ENCODE assay signal across 14 cellular contexts in the genomic region with DNA sequence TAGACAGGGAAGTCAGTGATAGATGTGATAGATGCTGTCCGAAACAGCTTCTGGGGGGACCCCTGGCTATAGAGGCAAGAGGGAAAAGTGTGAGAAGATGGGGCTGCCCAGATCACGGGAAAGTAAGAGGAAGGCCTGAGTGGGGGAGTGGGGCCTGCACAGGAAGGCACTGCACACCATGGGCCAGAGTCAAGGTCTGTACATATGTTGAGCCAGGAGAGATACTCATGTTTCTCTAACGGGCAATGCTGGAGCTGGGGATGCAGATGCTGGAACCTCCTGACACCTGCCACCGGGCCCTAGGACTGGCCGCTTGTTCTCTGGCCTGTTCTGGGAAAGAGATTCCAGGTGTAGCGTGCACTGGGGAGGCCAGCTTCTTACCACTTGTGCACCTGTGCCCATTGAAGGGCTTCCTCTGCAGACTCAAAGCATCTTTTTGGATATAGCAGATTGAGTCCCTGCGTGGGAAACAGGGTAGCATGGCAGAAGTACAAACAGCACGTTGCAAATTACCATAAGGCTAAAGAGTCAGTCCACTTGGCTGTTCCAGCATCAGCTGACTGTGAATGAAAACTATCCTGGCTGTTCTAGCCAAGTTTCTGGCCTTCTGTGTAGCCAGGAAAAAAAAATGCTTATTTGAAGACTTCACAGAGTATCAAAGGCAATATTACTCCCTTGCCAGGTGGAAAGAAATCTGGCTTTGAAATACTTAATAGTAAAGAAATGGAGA.
DNase-seq lines count a peak whose midpoint lies in the region; ATAC-seq and TF ChIP-seq lines count a peak whose summit lies in the region.
"Had no signal": no experiment of that assay in that cellular context is flagged by ENCODE, and none has a peak within 500 bp of the region (broad histone marks: within the 10 kb centered on the region; RNA-seq: fewer than 3 reads in every experiment).

No MANE protein-coding gene starts in this region.

- H3K36me3 ChIP-seq in PC-9 (ENCODE audit: low read depth) (no peaks in the 10 kb centered on the region), testis (ENCODE audit: low read depth, missing control alignments) (no peaks in the 10 kb centered on the region), ascending aorta (no peaks in the 10 kb centered on the region)
- H3K36me3 ChIP-seq: neural progenitor cell, WERI-Rb-1 had no signal

- peak; percentile 56 for DNase-seq in NCI-H146 (lab: John Stamatoyannopoulos, UW)
- DNase-seq in NCI-H146 treated with DMSO at 0.1 percent for 48 hours (lab: John Stamatoyannopoulos, UW; ENCODE audit: unreplicated experiment) = no peak
- no peak for DNase-seq in PC-9
- DNase-seq in inferior parietal cortex (ENCODE audit: extremely low spot score) = peak; percentile 46
- peak; percentile 33 for DNase-seq in testis
- DNase-seq in ascending aorta (ENCODE audit: low spot score in 2 of 2) = no peak
- DNase-seq: cerebellar nuclear complex; Kasumi-1; stimulated activated naive CD8-positive, alpha-beta T cell treated with anti-CD3 and anti-CD28 coated beads, Interleukin-15, Interleukin-2, amounts not matched to agents 100 U/mL and 50 U/mL, for 24 hours; WERI-Rb-1 had no signal

- BruUV-seq in PC-9 (replicated peaks; lab: Mats Ljungman, UMichigan) = no TSS peak

- H3K79me2 ChIP-seq in PC-9 (ENCODE audit: low read depth) = no peaks in the 10 kb centered on the region

- H3K9me3 ChIP-seq in PC-9 (ENCODE audit: insufficient read depth, low read depth) (no peaks in the 10 kb centered on the region), testis (no peaks in the 10 kb centered on the region), ascending aorta (no peaks in the 10 kb centered on the region)

- H3K4me2 ChIP-seq in PC-9 = no peak overlapping the region
- H3K4me2 ChIP-seq: neural progenitor cell had no signal

- no peak for ATAC-seq in HG03097 (IDR thresholded peaks at IDR 0.05; ENCODE audit: low FRiP score, unreplicated experiment)
- no peak for ATAC-seq in HG03196 (IDR thresholded peaks at IDR 0.05; ENCODE audit: unreplicated experiment)
- ATAC-seq: activated naive CD4-positive, alpha-beta T cell treated with anti-CD3 and anti-CD28 coated beads, Interleukin-2, amount 50 U/mL, for 72 hours; stimulated activated naive CD8-positive, alpha-beta T cell treated with anti-CD3 and anti-CD28 coated beads, Interleukin-15, Interleukin-2, amounts not matched to agents 100 U/mL and 50 U/mL, for 24 hours had no signal

- H3K27me3 ChIP-seq in PC-9 (ENCODE audit: insufficient read depth, low read depth) = no peaks in the 10 kb centered on the region
- H3K27me3 ChIP-seq in testis = no peaks in the 10 kb centered on the region
- no peaks in the 10 kb centered on the region for H3K27me3 ChIP-seq in ascending aorta
- H3K27me3 ChIP-seq: neural progenitor cell had no signal

- peak overlapping the region; percentile 70 for H3K27ac ChIP-seq in PC-9
- no peak overlapping the region for H3K27ac ChIP-seq in testis
- H3K27ac ChIP-seq in ascending aorta = no peak overlapping the region
- H3K27ac ChIP-seq: neural progenitor cell, WERI-Rb-1 had no signal

- TF ChIP-seq CTCF in PC-9 (conservative IDR thresholded peaks at IDR 0.05) (no peak), testis (IDR thresholded peaks at IDR 0.05) (no peak), ascending aorta (IDR thresholded peaks at IDR 0.05) (no peak)

- TF ChIP-seq POLR2A in testis (IDR thresholded peaks at IDR 0.05) = no peak

- H3K4me3 ChIP-seq in PC-9 = no peak overlapping the region
- no peak overlapping the region for H3K4me3 ChIP-seq in testis
- no peak overlapping the region for H3K4me3 ChIP-seq in ascending aorta
- H3K4me3 ChIP-seq: neural progenitor cell had no signal

- intact Hi-C loops in PC-9 (cut with micrococcal nuclease; ENCODE audit: unreplicated experiment) (no loop called here), testis (cut with DNase I; ENCODE audit: low total_unique reads) (no loop called here), ascending aorta (cut with DNase I) (no loop called here)

- CTCF ChIA-PET in PC-9 (lab: Charles Lee) = interaction anchor here (0.8 kb wide), 1 partner anchor 76 kb away, joined by 6 read pairs; no protein-coding TSS in a partner anchor

- H3K4me1 ChIP-seq in PC-9 (replicated peaks; ENCODE audit: insufficient read depth) (peaks cover 25% of the 10 kb centered on the region), testis (no peaks in the 10 kb centered on the region), ascending aorta (peaks cover 0 to 6% of the 10 kb centered on the region in 2 donors)
- H3K4me1 ChIP-seq: neural progenitor cell had no signal

- POLR2A ChIA-PET in PC-9 (lab: Charles Lee; ENCODE audit: unreplicated experiment) = interaction anchor here (1.1 kb wide), 1 partner anchor 76 kb away, joined by 16 read pairs; no protein-coding TSS in a partner anchor

- H3F3A ChIP-seq in PC-9 (ENCODE audit: insufficient read depth, low read depth) = peaks cover 5% of the 10 kb centered on the region; the same call in 1 of the 2 replicates

- WGBS in testis, 2 donors = 80 to 85% methylated on average over 4 to 8 of the region's 8 CpGs

- no peak overlapping the region for H2AFZ ChIP-seq in PC-9
- H2AFZ ChIP-seq: neural progenitor cell had no signal

- H4K20me1 ChIP-seq in PC-9 (ENCODE audit: insufficient read depth) = no peaks in the 10 kb centered on the region

- H3K9me2 ChIP-seq in PC-9 (ENCODE audit: insufficient read depth) = no peaks in the 10 kb centered on the region

Comparison
In these comparisons a context has a peak if more than half of its experiments do, and no peak if none do; other contexts are left out.
1. DNase-seq: peak in NCI-H146 (single experiment), inferior parietal cortex (single experiment) and testis (single experiment); none in NCI-H146 treated with DMSO at 0.1 percent for 48 hours (single experiment), PC-9 (0 of 2) and ascending aorta (0 of 2).